ENCODE assay signal across 8 cellular contexts in the genomic region with DNA sequence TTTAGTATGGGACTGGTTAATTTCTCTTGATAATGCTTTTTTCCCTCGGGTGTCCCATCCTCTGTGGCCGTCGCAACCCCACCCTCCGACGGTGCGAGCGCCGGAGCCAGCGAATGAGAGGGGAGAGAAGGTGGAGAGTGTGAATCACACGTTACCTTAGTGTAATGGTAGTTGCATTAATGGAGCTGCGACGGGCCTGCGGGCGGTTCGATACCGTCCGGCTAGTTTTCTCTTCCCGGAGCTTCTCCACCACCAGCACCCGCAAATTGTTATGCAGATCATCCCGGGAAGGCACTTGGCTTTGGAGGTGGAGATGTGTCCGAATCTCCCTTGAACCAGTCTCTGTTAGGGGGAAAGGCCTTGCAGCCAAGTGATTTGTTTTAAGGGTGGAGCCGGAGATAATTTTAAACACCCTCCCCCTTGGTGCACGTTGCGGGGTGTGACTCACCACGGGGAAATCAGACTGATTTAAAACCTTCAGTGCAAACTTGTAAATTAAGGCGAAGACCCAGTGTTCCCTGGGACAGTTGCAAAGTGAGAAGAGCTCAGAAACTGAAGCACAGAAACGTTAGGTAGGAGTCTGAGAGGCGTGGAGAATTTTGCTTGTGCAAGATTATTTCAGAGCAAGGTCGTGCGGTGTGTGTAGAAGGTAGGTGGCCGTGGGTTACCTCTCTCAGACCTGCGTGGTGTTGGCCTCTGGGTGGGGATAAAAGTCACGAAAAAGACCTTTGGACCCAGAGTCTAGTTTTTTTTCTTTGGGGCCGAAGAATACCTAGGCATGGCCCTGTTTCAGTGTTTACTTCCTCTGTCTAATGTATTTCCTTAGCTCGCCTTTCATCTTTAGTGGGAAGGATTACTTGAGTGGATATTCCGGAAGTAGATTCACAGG. TPM values are rescaled to one million over a fixed set of nuclear protein-coding genes. Genes with fewer than 3 reads are reported as not detected.
DNase-seq lines count a peak whose midpoint lies in the region; FAIRE-seq and TF ChIP-seq lines count a peak whose summit lies in the region.

No MANE protein-coding gene starts in this region.

- TF ChIP-seq CTCF in VCaP (conservative IDR thresholded peaks at IDR 0.05) (no peak), mammary epithelial cell (conservative IDR thresholded peaks at IDR 0.05 in 1 of 2, IDR thresholded peaks at IDR 0.05 in 1 of 2; ENCODE audit: extremely low read depth in 1 of 2, insufficient read depth in 1 of 2, low read depth in 1 of 2, low read length in 2 of 2) (no peak), kidney (IDR thresholded peaks at IDR 0.05; ENCODE audit: borderline replicate concordance, extremely low read depth, insufficient read depth) (no peak)

- H3K27me3 ChIP-seq in mammary epithelial cell (ENCODE audit: insufficient read depth, low read length), result no peaks in the 10 kb centered on the region

- peak overlapping the region; percentile 95 for H3K27ac ChIP-seq in VCaP
- H3K27ac ChIP-seq in mammary epithelial cell (ENCODE audit: insufficient read depth, low read depth, low read length), result peak overlapping the region; percentile 97
- peak overlapping the region; percentile 92 to 97 for H3K27ac ChIP-seq in kidney (ENCODE audit: low read depth in 2 of 2, low read length in 2 of 2)

- H3K9me3 ChIP-seq in mammary epithelial cell (replicated peaks; ENCODE audit: insufficient read depth, low read length), result no peaks in the 10 kb centered on the region
- H3K9me3 ChIP-seq in kidney (ENCODE audit: control insufficient read depth in 1 of 2, low read length in 2 of 2), result no peaks in the 10 kb centered on the region

- dilution Hi-C loops in mammary epithelial cell (cut with HindIII; ENCODE audit: low sequenced_read_pairs), result no loop called here

- H3K9ac ChIP-seq in mammary epithelial cell (ENCODE audit: insufficient read depth, low read length), result peak overlapping the region; percentile 94
- H3K9ac ChIP-seq in kidney (ENCODE audit: low read length in 2 of 2), result peak overlapping the region; percentile 57 to 95

- intact Hi-C loops in mammary epithelial cell (cut with micrococcal nuclease), result loop anchor here (1.0 kb wide), 4 partner anchors 15 to 157 kb away; no protein-coding TSS in a partner anchor
- intact Hi-C loops in kidney (cut with DNase I), result no loop called here

- 10% methylated on average over 36 of the region's 36 CpGs for WGBS in mammary epithelial cell (ENCODE audit: low coverage, missing lambda C conversion rate)

- DNase-seq in H4 (ENCODE audit: low spot score) (peak; percentile 60), LoVo (ENCODE audit: low spot score) (peak; percentile 89), mammary epithelial cell (peak; percentile 88), kidney (peak; percentile 88), NCI-H2171 (lab: John Stamatoyannopoulos, UW) (no peak)
- DNase-seq in stimulated activated CD4-positive, alpha-beta T cell treated with anti-CD3 and anti-CD28 coated beads, Interleukin-1b, Interleukin-23, amount 100 ng/mL, for 4 hours (ENCODE audit: low read depth in 2 of 2), result peak; percentile 60 to 67

- H2AFZ ChIP-seq in mammary epithelial cell (ENCODE audit: low read depth, low read length), result peak overlapping the region; percentile 61

- H3K4me2 ChIP-seq in mammary epithelial cell (ENCODE audit: insufficient read depth, low read depth, low read length), result peak overlapping the region; percentile 78

- H3K36me3 ChIP-seq in mammary epithelial cell (ENCODE audit: insufficient read depth, low read length), result no peaks in the 10 kb centered on the region
- peaks cover 0 to 2% of the 10 kb centered on the region in 2 donors for H3K36me3 ChIP-seq in kidney (ENCODE audit: control insufficient read depth in 1 of 2, insufficient read depth in 2 of 2, low read length in 2 of 2)

- H3K79me2 ChIP-seq in mammary epithelial cell (ENCODE audit: insufficient read depth, low read length), result peaks cover 54% of the 10 kb centered on the region

- peak overlapping the region; percentile 80 for H3K4me3 ChIP-seq in GM08714 (ENCODE audit: low read length)
- peak overlapping the region; percentile 81 to 99 (median 91) for H3K4me3 ChIP-seq in mammary epithelial cell (replicated peaks in 1 of 3; ENCODE audit: insufficient read depth in 1 of 3, low read depth in 2 of 3, low read length in 3 of 3)
- H3K4me3 ChIP-seq in kidney (ENCODE audit: low read length in 2 of 2), result peak overlapping the region; percentile 85 to 96

- CTCF ChIA-PET in mammary epithelial cell (lab: Charles Lee; ENCODE audit: low non-redundant PET), result interaction anchor here (0.9 to 1.0 kb wide), 2 partner anchors 13 to 156 kb away, joined by 3 to 7 read pairs; no protein-coding TSS in a partner anchor

- H3K4me1 ChIP-seq in mammary epithelial cell (ENCODE audit: insufficient read depth, low read length) (peaks cover 22% of the 10 kb centered on the region), kidney (ENCODE audit: control insufficient read depth in 1 of 2, insufficient read depth in 1 of 2, low read depth in 1 of 2, low read length in 2 of 2) (peaks cover 18 to 25% of the 10 kb centered on the region in 2 donors)

- TSS peak; percentile 50 for BruUV-seq in mammary epithelial cell (replicated peaks; lab: Mats Ljungman, UMichigan)

- no peak for FAIRE-seq in kidney (lab: Jason Lieb, UNC)

- in situ Hi-C loops in mammary epithelial cell (cut with MboI; ENCODE audit: low sequenced_read_pairs in 2 of 2), result loop anchor here in 1 of 2 donors (10.0 kb wide), 1 partner anchor 159 kb away; no protein-coding TSS in a partner anchor

- H4K20me1 ChIP-seq in mammary epithelial cell (ENCODE audit: insufficient read depth, low read length), result no peaks in the 10 kb centered on the region

RNA-seq across cellular contexts. Expression of a gene that starts 1.3 kb away (rescaled TPM):
- total RNA-seq in H4 (2014; rRNA removed; shearing (Covaris generic)), result 5.8 and 8.9 TPM in 2 replicates
- 10 to 100 TPM; 24.8 to 48.3 TPM for total RNA-seq in mammary epithelial cell
- polyA plus RNA-seq in mammary epithelial cell, result 19.8 TPM
- 83.2 TPM for polyA minus RNA-seq in mammary epithelial cell
- total RNA-seq in kidney, result 187 TPM
- 13.4 TPM for polyA plus RNA-seq in kidney (ENCODE audit: insufficient read depth, low read depth, low replicate concordance)

RNA-seq across cellular contexts. Expression of a gene that starts 43.9 kb away (rescaled TPM):
- total RNA-seq in H4 (2014; rRNA removed; shearing (Covaris generic)), result 1.2 and 4.9 TPM in 2 replicates
- total RNA-seq in mammary epithelial cell (1 to 10 TPM; 2.7 to 5.7 TPM), kidney (2.0 TPM)
- polyA plus RNA-seq in mammary epithelial cell (3.0 TPM), kidney (ENCODE audit: insufficient read depth, low read depth, low replicate concordance) (not detected)
- 36.6 TPM for polyA minus RNA-seq in mammary epithelial cell
